Comparison of ENCODE assay signal across 24 cellular contexts in the genomic region with DNA sequence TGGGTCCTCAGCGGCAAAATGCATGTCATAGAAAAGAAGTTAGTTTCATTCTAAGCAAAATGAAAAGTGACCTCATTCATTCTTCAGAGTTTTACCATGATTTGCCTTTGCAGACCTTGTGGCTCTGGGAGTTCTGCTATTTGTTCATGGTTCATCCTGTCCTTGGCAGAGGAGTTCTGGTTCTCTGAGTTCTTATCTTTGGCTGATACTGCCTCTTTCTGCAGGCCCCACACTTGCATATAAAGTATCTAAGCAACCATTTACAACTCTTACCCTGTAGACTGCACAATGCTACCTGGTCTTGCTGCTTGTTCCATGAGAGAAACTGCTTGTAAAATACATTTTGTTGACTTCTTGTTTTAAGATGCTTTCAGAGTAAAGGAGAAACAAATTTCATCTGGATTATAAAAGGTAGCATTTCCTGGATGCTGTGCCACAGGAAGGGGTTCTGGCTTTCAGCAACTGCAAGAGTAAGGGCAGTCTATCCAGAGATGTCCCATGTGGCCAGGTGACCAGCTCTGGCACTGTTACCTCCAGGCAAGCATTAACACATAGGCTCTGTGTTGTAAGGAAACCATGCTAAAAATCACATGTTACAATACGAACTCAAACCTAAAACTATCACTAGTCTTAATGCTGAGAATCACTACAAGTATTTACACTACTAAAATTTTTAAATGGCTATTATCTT.
"Had no signal": no experiment of that assay in that cellular context is flagged by ENCODE, and none has a peak within 500 bp of the region (broad histone marks: within the 10 kb centered on the region; RNA-seq: fewer than 3 reads in every experiment).

No MANE protein-coding gene starts in this region.

- H3K79me2 ChIP-seq: parathyroid adenoma had no signal

- H3K4me1 ChIP-seq: gastroesophageal sphincter, parathyroid adenoma, psoas muscle, suprapubic skin, tibial artery, upper lobe of left lung, uterus had no signal

- H3K4me2 ChIP-seq: smooth muscle cell had no signal

- H2AFZ ChIP-seq: parathyroid adenoma had no signal

- H3K27me3 ChIP-seq: esophagus muscularis mucosa, gastroesophageal sphincter, suprapubic skin, tibial artery, upper lobe of left lung, uterus had no signal

- H3K27ac ChIP-seq: epithelial cell of prostate, parathyroid adenoma, psoas muscle, suprapubic skin, tibial artery, upper lobe of left lung, uterus had no signal

- H3K36me3 ChIP-seq: esophagus muscularis mucosa, gastroesophageal sphincter, suprapubic skin, tibial artery, upper lobe of left lung, uterus had no signal

- H3K9me3 ChIP-seq: esophagus muscularis mucosa, gastroesophageal sphincter, psoas muscle, suprapubic skin, tibial artery, upper lobe of left lung, uterus had no signal

- H3K4me3 ChIP-seq: esophagus muscularis mucosa, gastroesophageal sphincter, lung, psoas muscle, smooth muscle cell, suprapubic skin, tibial artery, upper lobe of left lung, uterus had no signal

- ATAC-seq: effector memory CD8-positive, alpha-beta T cell; gastroesophageal sphincter; left lobe of liver; psoas muscle; stimulated activated naive CD8-positive, alpha-beta T cell treated with anti-CD3 and anti-CD28 coated beads, Interleukin-15, Interleukin-2, amounts not matched to agents 100 U/mL and 50 U/mL, for 24 hours had no signal

- DNase-seq: cerebellar nuclear complex; effector memory CD8-positive, alpha-beta T cell; foreskin fibroblast; glutamatergic neuron; hippocampal formation; kidney glomerular epithelial cell; mesenchymal stem cell; naive B cell; occipital lobe; psoas muscle; retina; stimulated activated CD4-positive, alpha-beta T cell treated with anti-CD3 and anti-CD28 coated beads, Interleukin-2, amount 100 ng/mL, for 48 hours; stimulated activated naive CD8-positive, alpha-beta T cell treated with anti-CD3 and anti-CD28 coated beads, Interleukin-15, Interleukin-2, amounts not matched to agents 100 U/mL and 50 U/mL, for 24 hours; tibial artery; upper lobe of left lung; uterus had no signal
